Comparison of ENCODE assay signal across 9 cellular contexts in genomic region chr18:49162226-49162848, GRCh38.
A peak's percentile ranks its signal among the peaks of the same experiment; 100 is the strongest.
DNase-seq lines count a peak whose midpoint lies in the region; ATAC-seq and TF ChIP-seq lines count a peak whose summit lies in the region.
"Had no signal": no experiment of that assay in that cellular context is flagged by ENCODE, and none has a peak within 500 bp of the region (broad histone marks: within the 10 kb centered on the region; RNA-seq: fewer than 3 reads in every experiment).

No MANE protein-coding gene starts in this region.

- H3K4me1 Mint-ChIP-seq in activated B cell treated with CpG ODN at 0.5 μM for 24 hours: peaks cover 7% of the 10 kb centered on the region

- DNase-seq in GM13977 (ENCODE audit: low spot score) (no peak), GM20000 (ENCODE audit: low spot score) (peak; percentile 16), activated B cell treated with CpG ODN at 0.5 μM for 24 hours (no peak), DMS114 treated with DMSO at 0.1 percent for 48 hours (lab: John Stamatoyannopoulos, UW; ENCODE audit: unreplicated experiment) (no peak), GM19238 (ENCODE audit: insufficient read length, low spot score) (no peak), putamen (ENCODE audit: low spot score) (no peak)
- no peak for DNase-seq in activated CD4-positive, alpha-beta T cell treated with anti-CD3 and anti-CD28 coated beads, Interleukin-2, amount 50 U/mL, for 48 hours
- DNase-seq: DMS79 treated with DMSO at 0.1 percent for 48 hours had no signal

- peaks cover 11% of the 10 kb centered on the region for H3K9me3 Mint-ChIP-seq in activated B cell treated with CpG ODN at 0.5 μM for 24 hours

- H3K4me3 Mint-ChIP-seq in activated B cell treated with CpG ODN at 0.5 μM for 24 hours: no peak overlapping the region

- in situ Hi-C loops in GM13977 (cut with MboI; ENCODE audit: low pct_unique_long_range_greater_than_20kb, low sequenced_read_pairs, unreplicated experiment): no loop called here

- H3K27ac Mint-ChIP-seq in activated B cell treated with CpG ODN at 0.5 μM for 24 hours: peak overlapping the region; percentile 6

- POLR2A ChIA-PET in activated B cell treated with CpG ODN at 0.5 μM for 24 hours (lab: Charles Lee): no interaction called here

- intact Hi-C loops in activated B cell treated with CpG ODN at 0.5 μM for 24 hours (cut with micrococcal nuclease): loop anchor here (2.0 kb wide), 1 partner anchor 14 kb away; no protein-coding TSS in a partner anchor

- no peaks in the 10 kb centered on the region for H3K27me3 Mint-ChIP-seq in activated B cell treated with CpG ODN at 0.5 μM for 24 hours

- peaks cover 41% of the 10 kb centered on the region for H3K36me3 Mint-ChIP-seq in activated B cell treated with CpG ODN at 0.5 μM for 24 hours (ENCODE audit: low read depth)

- peak; percentile 45 for ATAC-seq in HG03103 (IDR thresholded peaks at IDR 0.05; ENCODE audit: low read depth, unreplicated experiment)
- ATAC-seq in activated B cell treated with CpG ODN at 0.5 μM for 24 hours (ENCODE audit: low read depth): no peak

- TF ChIP-seq CTCF in GM13977 (IDR thresholded peaks at IDR 0.05; ENCODE audit: extremely low read depth, insufficient read depth, missing control alignments): peak; percentile 48
- no peak for TF ChIP-seq CTCF in GM20000 (IDR thresholded peaks at IDR 0.05; ENCODE audit: extremely low read depth, missing control alignments)
- TF ChIP-seq CTCF in activated B cell treated with CpG ODN at 0.5 μM for 24 hours (IDR thresholded peaks at IDR 0.05): no peak

- CTCF ChIA-PET in activated B cell treated with CpG ODN at 0.5 μM for 24 hours (lab: Charles Lee): interaction anchor here (0.6 kb wide), 1 partner anchor 385 kb away, joined by 3 read pairs; no protein-coding TSS in a partner anchor
